ENCODE assay signal across 28 cellular contexts in the genomic region with DNA sequence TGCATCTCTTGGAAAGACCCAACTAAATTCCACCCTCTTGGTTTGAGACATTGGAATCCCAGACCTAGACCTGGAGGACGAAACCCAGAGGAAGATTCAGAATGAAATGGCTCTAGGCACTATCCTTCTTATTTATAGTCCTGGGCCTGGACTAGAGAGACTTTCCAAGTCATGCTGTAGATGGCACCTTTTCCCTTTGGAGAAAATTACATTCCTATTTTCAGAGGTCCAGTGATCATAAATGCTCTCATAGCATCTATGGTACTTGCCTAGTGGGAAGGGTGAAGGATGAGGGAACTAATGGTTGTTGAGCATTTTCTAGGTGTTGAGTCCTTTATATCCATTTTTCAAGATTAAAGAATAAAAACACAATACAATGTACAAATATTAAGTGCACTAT. TPM values are rescaled to one million over a fixed set of nuclear protein-coding genes. Genes with fewer than 3 reads are reported as not detected.
A peak's percentile ranks its signal among the peaks of the same experiment; 100 is the strongest.
DNase-seq lines count a peak whose midpoint lies in the region; ATAC-seq, FAIRE-seq and TF ChIP-seq lines count a peak whose summit lies in the region.
"Had no signal": no experiment of that assay in that cellular context is flagged by ENCODE, and none has a peak within 500 bp of the region (broad histone marks: within the 10 kb centered on the region; RNA-seq: fewer than 3 reads in every experiment).

No MANE protein-coding gene starts in this region.

- intact Hi-C loops in activated CD4-positive, alpha-beta T cell treated with anti-CD3 and anti-CD28 coated beads for 36 hours (cut with DNase I, micrococcal nuclease): no loop called here
- intact Hi-C loops in testis (cut with DNase I; ENCODE audit: low total_unique reads): no loop called here

- no peaks in the 10 kb centered on the region for H3K9me3 Mint-ChIP-seq in chondrocyte (ENCODE audit: low read depth)
- H3K9me3 Mint-ChIP-seq in activated CD4-positive, alpha-beta T cell treated with anti-CD3 and anti-CD28 coated beads for 36 hours (ENCODE audit: low read depth): no peaks in the 10 kb centered on the region

- no peaks in the 10 kb centered on the region for H4K20me1 ChIP-seq in neural cell (ENCODE audit: insufficient read depth)

- CTCF ChIA-PET in activated CD4-positive, alpha-beta T cell treated with anti-CD3 and anti-CD28 coated beads for 36 hours (lab: Charles Lee): no interaction called here

- H3K4me1 ChIP-seq in testis: no peaks in the 10 kb centered on the region
- H3K4me1 ChIP-seq: Peyer's patch had no signal

- no peak for DNase-seq in AG10803 (ENCODE audit: low read depth)
- peak; percentile 13 for DNase-seq in G401 (ENCODE audit: low spot score)
- no peak for DNase-seq in chondrocyte (ENCODE audit: low spot score)
- no peak for DNase-seq in activated CD4-positive, alpha-beta T cell treated with anti-CD3 and anti-CD28 coated beads for 36 hours
- DNase-seq in H54 (ENCODE audit: insufficient read length, low spot score): no peak
- no peak for DNase-seq in testis
- DNase-seq: DMS53, Kasumi-1, NCI-H1417, NCI-H1694, NCI-H2029 treated with DMSO at 0.1 percent for 48 hours, NCI-H446 treated with DMSO at 0.1 percent for 48 hours, NCI-H526, NCI-H82, Peyer's patch, SIG-M5, SK-N-SH, SW 1271 had no signal

- TF ChIP-seq CTCF in AG10803 (conservative IDR thresholded peaks at IDR 0.05; ENCODE audit: low read length): peak; percentile 23; the same call in 1 of the 2 replicates
- TF ChIP-seq CTCF in chondrocyte (IDR thresholded peaks at IDR 0.05): peak; percentile 26
- peak; percentile 17 for TF ChIP-seq CTCF in neural cell (IDR thresholded peaks at IDR 0.05; ENCODE audit: poor library complexity, severe bottlenecking)
- no peak for TF ChIP-seq CTCF in testis (IDR thresholded peaks at IDR 0.05)

- H3K9ac ChIP-seq in neural cell (ENCODE audit: low read length): no peak overlapping the region
- H3K9ac ChIP-seq: SK-N-SH had no signal

- no peak overlapping the region for H3K4me3 ChIP-seq in AG10803 (ENCODE audit: low read length)
- H3K4me3 ChIP-seq in neural cell (ENCODE audit: low read length): no peak overlapping the region
- no peak overlapping the region for H3K4me3 ChIP-seq in testis
- H3K4me3 ChIP-seq: GM12878, K562, Peyer's patch had no signal

- TF ChIP-seq POLR2A in GM18505 (IDR thresholded peaks at IDR 0.05; ENCODE audit: borderline replicate concordance, extremely low read depth, insufficient read depth, insufficient read length) (no peak), H54 (IDR thresholded peaks at IDR 0.05; ENCODE audit: low read depth, low read length) (no peak), testis (IDR thresholded peaks at IDR 0.05) (no peak)

- no peak overlapping the region for H2AFZ ChIP-seq in neural cell (ENCODE audit: low read depth, low read length)

- no peak for FAIRE-seq in H54 (lab: Jason Lieb, UNC)
- FAIRE-seq: G401.6, GM12878, H1, K562 had no signal

- H3K36me3 Mint-ChIP-seq in chondrocyte (ENCODE audit: low read depth): no peaks in the 10 kb centered on the region
- H3K36me3 Mint-ChIP-seq in activated CD4-positive, alpha-beta T cell treated with anti-CD3 and anti-CD28 coated beads for 36 hours (ENCODE audit: low read depth): no peaks in the 10 kb centered on the region

- POLR2A ChIA-PET in activated CD4-positive, alpha-beta T cell treated with anti-CD3 and anti-CD28 coated beads for 36 hours (lab: Charles Lee): no interaction called here

- H3K4me2 ChIP-seq in neural cell (ENCODE audit: low read length): no peak overlapping the region
- H3K4me2 ChIP-seq: SK-N-SH had no signal

- ATAC-seq in GM18505 (IDR thresholded peaks at IDR 0.05; ENCODE audit: unreplicated experiment): no peak
- no peak for ATAC-seq in activated CD4-positive, alpha-beta T cell treated with anti-CD3 and anti-CD28 coated beads for 36 hours
- ATAC-seq: GM12878, K562 had no signal

- TF ChIP-seq RAD21 in neural cell (conservative IDR thresholded peaks at IDR 0.05): peak; percentile 27

- H3K36me3 ChIP-seq in neural cell (ENCODE audit: insufficient read depth, low read length) (no peaks in the 10 kb centered on the region), testis (ENCODE audit: low read depth, missing control alignments) (no peaks in the 10 kb centered on the region)
- H3K36me3 ChIP-seq: Peyer's patch had no signal

- no peak overlapping the region for H3K4me3 Mint-ChIP-seq in chondrocyte (ENCODE audit: unreplicated experiment)
- H3K4me3 Mint-ChIP-seq in activated CD4-positive, alpha-beta T cell treated with anti-CD3 and anti-CD28 coated beads for 36 hours: no peak overlapping the region

- in situ Hi-C loops in G401 (cut with HindIII; ENCODE audit: low sequenced_read_pairs): no loop called here

- H3K9me3 ChIP-seq in neural cell (ENCODE audit: low read length): no peaks in the 10 kb centered on the region
- no peaks in the 10 kb centered on the region for H3K9me3 ChIP-seq in testis
- H3K9me3 ChIP-seq: Peyer's patch, SK-N-SH had no signal

- no peaks in the 10 kb centered on the region for H3K9me2 ChIP-seq in neural cell (ENCODE audit: insufficient read depth, low read length)
- H3K9me2 ChIP-seq: SK-N-SH had no signal

- H3K27me3 ChIP-seq in neural cell (ENCODE audit: insufficient read depth, low read depth, low read length) (no peaks in the 10 kb centered on the region), testis (no peaks in the 10 kb centered on the region)
- H3K27me3 ChIP-seq: Peyer's patch had no signal

- TF ChIP-seq EP300 in neural cell (conservative IDR thresholded peaks at IDR 0.05; ENCODE audit: poor library complexity, severe bottlenecking): no peak

- H3K27ac ChIP-seq in neural cell (ENCODE audit: low read length): no peak overlapping the region
- no peak overlapping the region for H3K27ac ChIP-seq in testis
- H3K27ac ChIP-seq: Peyer's patch had no signal

- WGBS in testis, 2 donors: 90 to 93% methylated on average over 1 of the region's 1 CpG

- peaks cover 44% of the 10 kb centered on the region for H3K27me3 Mint-ChIP-seq in chondrocyte (ENCODE audit: low read depth)
- H3K27me3 Mint-ChIP-seq in activated CD4-positive, alpha-beta T cell treated with anti-CD3 and anti-CD28 coated beads for 36 hours: peaks cover 3% of the 10 kb centered on the region

- H3K79me2 ChIP-seq in neural cell (replicated peaks; ENCODE audit: insufficient read depth, low read length): no peaks in the 10 kb centered on the region

- H3F3A ChIP-seq in neural cell (ENCODE audit: insufficient read depth, low read length, poor library complexity, severe bottlenecking): no peaks in the 10 kb centered on the region

- H3K27ac Mint-ChIP-seq in chondrocyte (ENCODE audit: unreplicated experiment): no peak overlapping the region
- no peak overlapping the region for H3K27ac Mint-ChIP-seq in activated CD4-positive, alpha-beta T cell treated with anti-CD3 and anti-CD28 coated beads for 36 hours

- H3K4me1 Mint-ChIP-seq in chondrocyte (ENCODE audit: low read depth): no peaks in the 10 kb centered on the region
- H3K4me1 Mint-ChIP-seq in activated CD4-positive, alpha-beta T cell treated with anti-CD3 and anti-CD28 coated beads for 36 hours: no peaks in the 10 kb centered on the region

TF ChIP-seq in neural cell, 6 proteins besides CTCF, POLR2A, EP300 and RAD21:
- no peak for TF ChIP-seq POLR2AphosphoS5 (IDR thresholded peaks at IDR 0.05)
- TF ChIP-seq SMC3 (conservative IDR thresholded peaks at IDR 0.05; ENCODE audit: poor library complexity): peak; percentile 15

RNA-seq across cellular contexts. Expression of a gene that starts 37.1 kb away (rescaled TPM):
- total RNA-seq in G401 (2014; rRNA removed; shearing (Covaris generic)): not detected in 2 replicates
- total RNA-seq in chondrocyte: not detected in 3 replicates
- not detected in 2 replicates for polyA plus RNA-seq in neural cell
- polyA minus RNA-seq in neural cell: not detected in 2 replicates
- not detected for total RNA-seq in activated CD4-positive, alpha-beta T cell treated with anti-CD3 and anti-CD28 coated beads for 36 hours
- total RNA-seq in testis: 10 to 100 TPM; 32.1 to 60.2 TPM
- polyA plus RNA-seq in testis (ENCODE audit: insufficient read depth, low read depth, low replicate concordance): 94.7 TPM
- total RNA-seq: Daoy, GM12878, H1, HT-29, K562, MCF 10A, Peyer's patch had no signal
- polyA plus RNA-seq: BJ, SK-N-SH had no signal

Comparison
In these comparisons a context has a peak if more than half of its experiments do, and no peak if none do; other contexts are left out.
1. CTCF ChIP-seq: peak in AG10803 (single experiment), chondrocyte (single experiment) and neural cell (single experiment); none in testis (0 of 3).
2. RNA of a gene that starts 37.1 kb away (total RNA-seq): 32.1 to 60.2 TPM in testis; not detected in G401, not detected in chondrocyte and not detected in activated CD4-positive, alpha-beta T cell treated with anti-CD3 and anti-CD28 coated beads for 36 hours; every median in the first group is over 10 times any median in the second.